8 cellular contexts compared by ENCODE assay signal in the genomic region with DNA sequence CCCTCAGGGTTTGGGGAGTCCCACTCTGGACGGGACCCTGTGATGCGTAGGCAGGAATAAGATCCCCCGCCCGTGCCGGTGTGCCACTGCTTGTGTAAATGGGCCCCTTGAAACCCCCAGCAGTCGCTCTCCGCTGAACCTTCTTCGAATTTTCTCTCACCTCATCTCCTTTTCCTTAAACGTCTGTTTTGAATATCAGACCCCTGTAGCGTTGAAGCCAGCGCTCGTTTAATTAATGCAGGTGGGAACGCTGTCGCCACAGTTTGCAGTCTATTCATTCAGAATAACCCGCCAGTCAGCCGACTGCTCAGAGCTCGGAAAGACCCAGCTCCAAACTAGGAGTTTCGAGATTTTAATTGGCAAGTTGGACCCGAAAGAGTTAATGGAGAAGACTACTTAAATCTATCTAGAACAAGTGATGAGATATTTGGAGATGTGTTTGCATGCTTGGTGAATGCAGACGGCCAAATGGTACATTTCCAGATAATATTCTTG. TPM values are rescaled to one million over a fixed set of nuclear protein-coding genes. Genes with fewer than 3 reads are reported as not detected.
DNase-seq lines count a peak whose midpoint lies in the region; ATAC-seq and TF ChIP-seq lines count a peak whose summit lies in the region.

No MANE protein-coding gene starts in this region.

- no peaks in the 10 kb centered on the region for H3K27me3 ChIP-seq in right atrium auricular region

- H3K4me1 Mint-ChIP-seq in T-helper 1 cell treated with Interleukin-12 subunit alpha and Interleukin-12 subunit beta and Interleukin-4 antibody, amounts not matched to agents 30 μg/mL and 1 μg/mL, for 36 hours (ENCODE audit: low read depth), result peaks cover 26% of the 10 kb centered on the region
- peaks cover 31% of the 10 kb centered on the region for H3K4me1 Mint-ChIP-seq in activated CD4-positive, alpha-beta memory T cell treated with anti-CD3 and anti-CD28 coated beads for 36 hours (ENCODE audit: low read depth)

- DNase-seq in T-helper 1 cell (no peak), right atrium auricular region (ENCODE audit: low spot score) (no peak), NCI-H2107 (lab: John Stamatoyannopoulos, UW) (no peak)
- no peak for DNase-seq in activated CD4-positive, alpha-beta memory T cell treated with anti-CD3 and anti-CD28 coated beads for 36 hours
- DNase-seq in activated CD4-positive, CD25-positive, alpha-beta regulatory T cell treated with anti-CD3 and anti-CD28 coated beads, Interleukin-2, amount 50 U/mL, for 72 hours, result no peak

- no peak for TF ChIP-seq CTCF in right atrium auricular region (IDR thresholded peaks at IDR 0.05)

- H3K4me3 ChIP-seq in right atrium auricular region, result peak overlapping the region; percentile 90 to 93
- peak overlapping the region; percentile 77 to 98 (median 93) for H3K4me3 ChIP-seq in skin epidermis

- H3K4me3 Mint-ChIP-seq in T-helper 1 cell treated with Interleukin-12 subunit alpha and Interleukin-12 subunit beta and Interleukin-4 antibody, amounts not matched to agents 30 μg/mL and 1 μg/mL, for 36 hours, result peak overlapping the region; percentile 97
- peak overlapping the region; percentile 82 for H3K4me3 Mint-ChIP-seq in activated CD4-positive, alpha-beta memory T cell treated with anti-CD3 and anti-CD28 coated beads for 36 hours

- CTCF ChIA-PET in activated CD4-positive, alpha-beta memory T cell treated with anti-CD3 and anti-CD28 coated beads for 36 hours (lab: Charles Lee), result interaction anchor here (0.6 to 2.4 kb wide), 7 partner anchors 30 to 226 kb away, joined by 3 to 17 read pairs (median 4); partner anchors contain the start of gene WDR89

- H3K9me3 Mint-ChIP-seq in T-helper 1 cell treated with Interleukin-12 subunit alpha and Interleukin-12 subunit beta and Interleukin-4 antibody, amounts not matched to agents 30 μg/mL and 1 μg/mL, for 36 hours, result no peaks in the 10 kb centered on the region
- H3K9me3 Mint-ChIP-seq in activated CD4-positive, alpha-beta memory T cell treated with anti-CD3 and anti-CD28 coated beads for 36 hours, result no peaks in the 10 kb centered on the region

- intact Hi-C loops in activated CD4-positive, alpha-beta memory T cell treated with anti-CD3 and anti-CD28 coated beads for 36 hours (cut with micrococcal nuclease), result loop anchor here (1.0 to 10.0 kb wide), 7 partner anchors 65 to 958 kb away; partner anchors contain the start of genes SYNE2, WDR89, ZBTB1 and ZBTB25

- peaks cover 6% of the 10 kb centered on the region for H3K36me3 ChIP-seq in right atrium auricular region

- ATAC-seq in HG03108 (IDR thresholded peaks at IDR 0.05; ENCODE audit: unreplicated experiment), result peak; percentile 19

- peak overlapping the region; percentile 93 for H3K27ac Mint-ChIP-seq in T-helper 1 cell treated with Interleukin-12 subunit alpha and Interleukin-12 subunit beta and Interleukin-4 antibody, amounts not matched to agents 30 μg/mL and 1 μg/mL, for 36 hours
- H3K27ac Mint-ChIP-seq in activated CD4-positive, alpha-beta memory T cell treated with anti-CD3 and anti-CD28 coated beads for 36 hours, result peak overlapping the region; percentile 86

- peaks cover 14% of the 10 kb centered on the region for H3K36me3 Mint-ChIP-seq in T-helper 1 cell treated with Interleukin-12 subunit alpha and Interleukin-12 subunit beta and Interleukin-4 antibody, amounts not matched to agents 30 μg/mL and 1 μg/mL, for 36 hours (ENCODE audit: low read depth)
- H3K36me3 Mint-ChIP-seq in activated CD4-positive, alpha-beta memory T cell treated with anti-CD3 and anti-CD28 coated beads for 36 hours, result peaks cover 13% of the 10 kb centered on the region

- H3K27ac ChIP-seq in right atrium auricular region, result peak overlapping the region; percentile 87 to 92
- peak overlapping the region in 20 of 21 experiments; percentile 75 to 96 (median 92) for H3K27ac ChIP-seq in skin epidermis

- peaks cover 0 to 22% of the 10 kb centered on the region in 2 donors for H3K4me1 ChIP-seq in right atrium auricular region

- H3K9me3 ChIP-seq in right atrium auricular region, result no peaks in the 10 kb centered on the region

- H3K27me3 Mint-ChIP-seq in T-helper 1 cell treated with Interleukin-12 subunit alpha and Interleukin-12 subunit beta and Interleukin-4 antibody, amounts not matched to agents 30 μg/mL and 1 μg/mL, for 36 hours (ENCODE audit: low read depth), result peaks cover 7% of the 10 kb centered on the region
- no peaks in the 10 kb centered on the region for H3K27me3 Mint-ChIP-seq in activated CD4-positive, alpha-beta memory T cell treated with anti-CD3 and anti-CD28 coated beads for 36 hours

- POLR2A ChIA-PET in activated CD4-positive, alpha-beta memory T cell treated with anti-CD3 and anti-CD28 coated beads for 36 hours (lab: Charles Lee), result interaction anchor here (0.8 to 2.9 kb wide), 5 partner anchors 9 to 98 kb away, joined by 3 to 12 read pairs (median 4); partner anchors contain the start of gene WDR89

RNA-seq across cellular contexts. Expression of gene PPP2R5E, which starts 0.7 kb away (rescaled TPM):
- total RNA-seq in activated CD4-positive, alpha-beta memory T cell treated with anti-CD3 and anti-CD28 coated beads for 36 hours, result 10 to 100 TPM; 37.7 to 37.8 TPM
- total RNA-seq in right atrium auricular region, result 10 to 100 TPM; 17.3 to 18.7 TPM
